Comparison of ENCODE assay signal across 3 cellular contexts in the genomic region with DNA sequence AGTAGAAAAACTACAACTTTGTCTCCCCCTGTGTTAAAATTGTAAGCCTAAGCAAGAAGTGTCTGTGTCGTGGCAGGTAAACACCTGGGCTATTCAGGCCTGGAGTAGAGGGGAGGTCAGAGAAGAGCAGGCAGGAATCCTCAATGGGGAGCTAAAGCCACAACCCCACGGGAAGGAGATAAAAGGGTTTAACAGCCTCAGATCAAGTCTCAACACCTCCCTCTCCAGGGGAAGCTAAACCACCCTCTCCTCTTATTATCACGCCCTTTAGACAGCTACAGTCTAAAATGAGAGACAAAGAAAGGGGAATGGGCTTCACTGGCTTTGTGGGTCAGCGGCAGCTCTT.
A peak's percentile ranks its signal among the peaks of the same experiment; 100 is the strongest.
TF ChIP-seq lines count a peak whose summit lies in the region.

No MANE protein-coding gene starts in this region.

TF ChIP-seq in HEK293, 187 proteins besides CTCF, POLR2A, EP300 and RAD21:
- TF ChIP-seq, protein P1, sequence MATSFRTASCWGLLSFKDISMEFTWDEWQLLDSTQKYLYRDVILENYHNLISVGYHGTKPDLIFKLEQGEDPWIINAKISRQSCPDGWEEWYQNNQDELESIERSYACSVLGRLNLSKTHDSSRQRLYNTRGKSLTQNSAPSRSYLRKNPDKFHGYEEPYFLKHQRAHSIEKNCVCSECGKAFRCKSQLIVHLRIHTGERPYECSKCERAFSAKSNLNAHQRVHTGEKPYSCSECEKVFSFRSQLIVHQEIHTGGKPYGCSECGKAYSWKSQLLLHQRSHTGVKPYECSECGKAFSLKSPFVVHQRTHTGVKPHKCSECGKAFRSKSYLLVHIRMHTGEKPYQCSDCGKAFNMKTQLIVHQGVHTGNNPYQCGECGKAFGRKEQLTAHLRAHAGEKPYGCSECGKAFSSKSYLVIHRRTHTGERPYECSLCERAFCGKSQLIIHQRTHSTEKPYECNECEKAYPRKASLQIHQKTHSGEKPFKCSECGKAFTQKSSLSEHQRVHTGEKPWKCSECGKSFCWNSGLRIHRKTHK (tag by site-specific recombination; IDR thresholded peaks at IDR 0.05): no peak
- TF ChIP-seq ZBTB11 (tag by site-specific recombination; conservative IDR thresholded peaks at IDR 0.05; ENCODE audit: low read depth) (no peak), ZNF341 (tag by site-specific recombination; IDR thresholded peaks at IDR 0.05; ENCODE audit: low read depth) (peak; percentile 76), GLIS1 (tag by site-specific recombination; IDR thresholded peaks at IDR 0.05) (peak; percentile 85)

TF ChIP-seq in K562, 482 proteins besides CTCF, POLR2A, EP300 and RAD21:
- TF ChIP-seq POLR2AphosphoS5 (IDR thresholded peaks at IDR 0.05; ENCODE audit: control insufficient read depth, insufficient read depth, low read depth, low read length) (no peak), FOXM1 (IDR thresholded peaks at IDR 0.05; ENCODE audit: low read depth) (no peak), FOXM1 (CRISPR knock-in tag; IDR thresholded peaks at IDR 0.05; ENCODE audit: low read depth) (no peak), DPF2 (IDR thresholded peaks at IDR 0.05) (no peak), MTA1 (IDR thresholded peaks at IDR 0.05; ENCODE audit: borderline replicate concordance) (no peak), HMG20A (CRISPR knock-in tag; conservative IDR thresholded peaks at IDR 0.05) (no peak), SRSF1 (IDR thresholded peaks at IDR 0.05; ENCODE audit: low read depth, low read length) (no peak)
- TF ChIP-seq, protein P2, sequence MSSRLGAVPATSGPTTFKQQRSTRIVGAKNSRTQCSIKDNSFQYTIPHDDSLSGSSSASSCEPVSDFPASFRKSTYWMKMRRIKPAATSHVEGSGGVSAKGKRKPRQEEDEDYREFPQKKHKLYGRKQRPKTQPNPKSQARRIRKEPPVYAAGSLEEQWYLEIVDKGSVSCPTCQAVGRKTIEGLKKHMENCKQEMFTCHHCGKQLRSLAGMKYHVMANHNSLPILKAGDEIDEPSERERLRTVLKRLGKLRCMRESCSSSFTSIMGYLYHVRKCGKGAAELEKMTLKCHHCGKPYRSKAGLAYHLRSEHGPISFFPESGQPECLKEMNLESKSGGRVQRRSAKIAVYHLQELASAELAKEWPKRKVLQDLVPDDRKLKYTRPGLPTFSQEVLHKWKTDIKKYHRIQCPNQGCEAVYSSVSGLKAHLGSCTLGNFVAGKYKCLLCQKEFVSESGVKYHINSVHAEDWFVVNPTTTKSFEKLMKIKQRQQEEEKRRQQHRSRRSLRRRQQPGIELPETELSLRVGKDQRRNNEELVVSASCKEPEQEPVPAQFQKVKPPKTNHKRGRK (tag; IDR thresholded peaks at IDR 0.05): no peak

TF ChIP-seq in HEK293T, 16 proteins besides CTCF, POLR2A, EP300 and RAD21:
- no peak for TF ChIP-seq NFRKB (IDR thresholded peaks at IDR 0.05)
- TF ChIP-seq TARDBP (IDR thresholded peaks at IDR 0.05): no peak
- no peak for TF ChIP-seq PKNOX1 (IDR thresholded peaks at IDR 0.05)
TF ChIP-seq in HEK293T: peak in this region for 0.
